In the genomic region with DNA sequence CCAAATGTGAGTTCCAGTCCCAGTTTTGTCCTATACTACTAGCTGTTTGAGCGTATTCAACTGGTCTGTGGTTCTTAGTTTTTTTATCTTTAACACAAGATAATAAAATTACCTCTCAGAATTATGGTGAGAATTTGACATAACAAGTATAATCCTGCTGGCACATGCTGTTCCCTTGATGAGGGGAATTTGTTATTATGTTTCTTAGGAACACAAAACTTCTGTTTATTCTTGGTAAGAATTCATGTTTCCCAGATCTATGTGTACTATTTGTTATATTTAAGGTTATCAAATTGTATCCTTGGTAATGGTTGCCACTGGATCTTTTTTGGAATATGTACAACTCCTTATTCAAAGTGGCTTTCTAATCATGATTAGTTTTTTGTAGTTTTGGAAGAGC, we compare ENCODE assay signal across 27 cellular contexts.
"Had no signal": no experiment of that assay in that cellular context is flagged by ENCODE, and none has a peak within 500 bp of the region (broad histone marks: within the 10 kb centered on the region; RNA-seq: fewer than 3 reads in every experiment).

No MANE protein-coding gene starts in this region.

- H3K4me1 Mint-ChIP-seq: endodermal cell, immature natural killer cell, natural killer cell had no signal

- H3K27ac ChIP-seq: colonic mucosa, epithelial cell of prostate, lower lobe of right lung, ovary, psoas muscle, sigmoid colon, spleen, thyroid gland, vagina had no signal

- H3K9me3 ChIP-seq: colonic mucosa, lower lobe of right lung, psoas muscle, sigmoid colon, thyroid gland, vagina had no signal

- H3K4me3 ChIP-seq: colonic mucosa, lower lobe of right lung, ovary, psoas muscle, sigmoid colon, skin epidermis, spleen, thyroid gland, vagina had no signal

- H3K36me3 Mint-ChIP-seq: natural killer cell had no signal

- H3K4me1 ChIP-seq: colonic mucosa, lower lobe of right lung, psoas muscle, sigmoid colon, spleen, thyroid gland, vagina had no signal

- ATAC-seq: esophagus mucosa; left ventricle myocardium superior; natural killer cell; psoas muscle; right cardiac atrium; stimulated activated naive CD8-positive, alpha-beta T cell treated with anti-CD3 and anti-CD28 coated beads, Interleukin-15, amount 100 ng/mL, for 72 hours had no signal

- H3K27ac Mint-ChIP-seq: dendritic cell treated with granulocyte-macrophage colony-stimulating factor and Interleukin-4, amounts not matched to agents 40 ng/mL and 50 ng/mL, for 4 days; endodermal cell; immature natural killer cell; memory B cell; natural killer cell; stimulated activated naive CD8-positive, alpha-beta T cell treated with anti-CD3 and anti-CD28 coated beads, Interleukin-15, amount 100 ng/mL, for 72 hours had no signal

- H3K36me3 ChIP-seq: colonic mucosa, lower lobe of right lung, ovary, sigmoid colon, thyroid gland, vagina had no signal

- H3K27me3 Mint-ChIP-seq: dendritic cell treated with granulocyte-macrophage colony-stimulating factor and Interleukin-4, amounts not matched to agents 40 ng/mL and 50 ng/mL, for 4 days; memory B cell; stimulated activated naive CD8-positive, alpha-beta T cell treated with anti-CD3 and anti-CD28 coated beads, Interleukin-15, amount 100 ng/mL, for 72 hours had no signal

- H3K27me3 ChIP-seq: colonic mucosa, ovary, sigmoid colon, spleen, thyroid gland, vagina had no signal

- H3K4me3 Mint-ChIP-seq: dendritic cell treated with granulocyte-macrophage colony-stimulating factor and Interleukin-4, amounts not matched to agents 40 ng/mL and 50 ng/mL, for 4 days; endodermal cell; immature natural killer cell; memory B cell; natural killer cell; stimulated activated naive CD8-positive, alpha-beta T cell treated with anti-CD3 and anti-CD28 coated beads, Interleukin-15, amount 100 ng/mL, for 72 hours had no signal

- DNase-seq: colonic mucosa; effector CD8-positive, alpha-beta T cell; foreskin melanocyte; hypothalamus; immature natural killer cell; islet precursor cell; left ventricle myocardium superior; lower lobe of right lung; natural killer cell; occipital lobe; ovary; posterior cingulate gyrus; psoas muscle; right cardiac atrium; sigmoid colon; spleen; stimulated activated naive CD4-positive, alpha-beta T cell; stimulated activated naive CD8-positive, alpha-beta T cell treated with anti-CD3 and anti-CD28 coated beads, Interleukin-15, amount 100 ng/mL, for 72 hours; thyroid gland; trophoblast cell had no signal
